7 cellular contexts compared by ENCODE assay signal in genomic region chr6:28685963-28686362, GRCh38.
DNase-seq lines count a peak whose midpoint lies in the region; ATAC-seq and TF ChIP-seq lines count a peak whose summit lies in the region.
"Not testable (repeated sequence)": the region's sequence is repeated elsewhere in the genome, so short reads cannot be mapped to it uniquely, and the experiment has no call there.

No MANE protein-coding gene starts in this region.

- H3K14ac ChIP-seq in IMR-90 (replicated peaks; ENCODE audit: low read depth, low read length); neuronal stem cell (ENCODE audit: low read length): not testable (repeated sequence)

- not testable (repeated sequence) for H3K79me1 ChIP-seq in IMR-90 (ENCODE audit: low read depth in 1 of 2, low read length in 2 of 2); neuronal stem cell (ENCODE audit: low read depth, low read length)

- not testable (repeated sequence) for BruUV-seq in IMR-90 (replicated peaks; lab: Mats Ljungman, UMichigan); mammary epithelial cell (replicated peaks; lab: Mats Ljungman, UMichigan)

- intact Hi-C loops in IMR-90 (cut with micrococcal nuclease) (loop anchor here (1.0 to 2.0 kb wide), 3 partner anchors 153 to 903 kb away; no protein-coding TSS in a partner anchor), mammary epithelial cell (cut with micrococcal nuclease) (loop anchor here (1.0 to 10.0 kb wide), 10 partner anchors 43 to 781 kb away; partner anchors contain the start of genes NKAPL and ZKSCAN4)

- dilution Hi-C loops in IMR-90 (cut with HindIII; ENCODE audit: low sequenced_read_pairs, unreplicated experiment); mammary epithelial cell (cut with HindIII; ENCODE audit: low sequenced_read_pairs): not testable (repeated sequence)

- not testable (repeated sequence) for H3K4me2 ChIP-seq in IMR-90 (ENCODE audit: low read depth, low read length); neuronal stem cell (ENCODE audit: insufficient read depth, low read length, poor library complexity, severe bottlenecking)
- H3K4me2 ChIP-seq in mammary epithelial cell (ENCODE audit: insufficient read depth, low read depth, low read length) = peak overlapping the region; percentile 58

- not testable (repeated sequence) for H2BK20ac ChIP-seq in IMR-90 (ENCODE audit: low read depth, low read length)

- CTCF ChIA-PET in IMR-90 (lab: Yijun Ruan, JAX); mammary epithelial cell (lab: Charles Lee; ENCODE audit: low non-redundant PET): not testable (repeated sequence)

- not testable (repeated sequence) for H4K20me1 ChIP-seq in IMR-90 (ENCODE audit: insufficient read depth, low read length); mammary epithelial cell (ENCODE audit: insufficient read depth, low read length)

- not testable (repeated sequence) for H3K18ac ChIP-seq in IMR-90 (ENCODE audit: low read depth, low read length); neuronal stem cell (ENCODE audit: low read length)

- not testable (repeated sequence) for H3K4ac ChIP-seq in IMR-90 (ENCODE audit: low read depth, low read length); neuronal stem cell (ENCODE audit: low read length)

- not testable (repeated sequence) for H3K9ac ChIP-seq in IMR-90 (ENCODE audit: low read depth, low read length); mammary epithelial cell (ENCODE audit: insufficient read depth, low read length); neuronal stem cell (ENCODE audit: low read depth, low read length, poor library complexity)
- peak overlapping the region; percentile 47 for H3K9ac ChIP-seq in SK-N-MC (ENCODE audit: insufficient read length)

- H2BK5ac ChIP-seq in IMR-90 (ENCODE audit: low read depth, low read length, poor library complexity, severe bottlenecking); neuronal stem cell (ENCODE audit: low read length): not testable (repeated sequence)

- H4K5ac ChIP-seq in IMR-90 (ENCODE audit: low read depth, low read length) = not testable (repeated sequence)

- DNase-seq in Daoy (ENCODE audit: low read depth) = peak; percentile 17
- DNase-seq in IMR-90 = peak; percentile 5
- DNase-seq in NCI-H748 treated with DMSO at 0.1 percent for 48 hours (lab: John Stamatoyannopoulos, UW) = peak; percentile 42
- DNase-seq in SK-N-MC (ENCODE audit: low read depth, low spot score); mammary epithelial cell; neuronal stem cell (ENCODE audit: low spot score): not testable (repeated sequence)
- DNase-seq in fibroblast of pulmonary artery (ENCODE audit: low read depth) = peak; percentile 64

- not testable (repeated sequence) for TF ChIP-seq RAD21 in IMR-90 (IDR thresholded peaks at IDR 0.05; ENCODE audit: low read length)

- not testable (repeated sequence) for H2AK5ac ChIP-seq in IMR-90 (ENCODE audit: low read depth, low read length); neuronal stem cell (ENCODE audit: low read depth, low read length)

- not testable (repeated sequence) for TF ChIP-seq CTCF in IMR-90 (conservative IDR thresholded peaks at IDR 0.05; ENCODE audit: low read depth, low read length); mammary epithelial cell (conservative IDR thresholded peaks at IDR 0.05 in 1 of 2, IDR thresholded peaks at IDR 0.05 in 1 of 2; ENCODE audit: extremely low read depth in 1 of 2, insufficient read depth in 1 of 2, low read depth in 1 of 2, low read length in 2 of 2); fibroblast of pulmonary artery (IDR thresholded peaks at IDR 0.05; ENCODE audit: low read length, missing control alignments)

- H2BK15ac ChIP-seq in IMR-90 (ENCODE audit: low read depth, low read length); neuronal stem cell (ENCODE audit: low read length): not testable (repeated sequence)

- WGBS in IMR-90 (ENCODE audit: extremely low coverage in 2 of 2, insufficient read length in 1 of 2), 2 experiments = no CpG with 5 or more reads among the region's 3 CpGs
- WGBS in mammary epithelial cell (ENCODE audit: low coverage, missing lambda C conversion rate) = 0% methylated on average over 3 of the region's 3 CpGs
- no CpG with 5 or more reads among the region's 3 CpGs for WGBS in neuronal stem cell (ENCODE audit: extremely low coverage in 2 of 2, insufficient read length in 2 of 2, insufficient replicate concordance in 1 of 2), 2 donors

- H3K4me3 ChIP-seq in IMR-90 (ENCODE audit: insufficient read depth, low read depth, low read length); neuronal stem cell (ENCODE audit: low read length in 2 of 2): not testable (repeated sequence)
- peak overlapping the region; percentile 60 for H3K4me3 ChIP-seq in SK-N-MC
- H3K4me3 ChIP-seq in mammary epithelial cell (replicated peaks in 1 of 3; ENCODE audit: insufficient read depth in 1 of 3, low read depth in 2 of 3, low read length in 3 of 3) = peak overlapping the region in 2 of 3 experiments; percentile 4 to 18
- H3K4me3 ChIP-seq in fibroblast of pulmonary artery (replicated peaks; ENCODE audit: low read depth, low read length) = peak overlapping the region; percentile 46

- not testable (repeated sequence) for H3K9me1 ChIP-seq in IMR-90 (ENCODE audit: insufficient read depth, low read length)

- H2AK9ac ChIP-seq in IMR-90 (replicated peaks; ENCODE audit: low read depth, low read length, poor library complexity) = not testable (repeated sequence)

- not testable (repeated sequence) for ATAC-seq in IMR-90 (ENCODE audit: low read depth)

- H3K36me3 ChIP-seq in IMR-90 (ENCODE audit: control insufficient read depth, insufficient read depth, low read length); SK-N-MC (ENCODE audit: insufficient read depth, low read length); mammary epithelial cell (ENCODE audit: insufficient read depth, low read length); neuronal stem cell (replicated peaks in 1 of 2; ENCODE audit: control insufficient read depth in 2 of 2, insufficient read depth in 2 of 2, low read length in 2 of 2): not testable (repeated sequence)

- POLR2A ChIA-PET in IMR-90 (lab: Charles Lee; ENCODE audit: unreplicated experiment) = not testable (repeated sequence)

- not testable (repeated sequence) for H2AFZ ChIP-seq in IMR-90 (replicated peaks; ENCODE audit: low read length, poor library complexity)
- peak overlapping the region; percentile 77 for H2AFZ ChIP-seq in mammary epithelial cell (ENCODE audit: low read depth, low read length)
- H2AFZ ChIP-seq in neuronal stem cell (ENCODE audit: low read length) = peak overlapping the region; percentile 1

- H3K9me3 ChIP-seq in IMR-90 (ENCODE audit: control insufficient read depth, insufficient read depth, low read length); SK-N-MC (ENCODE audit: low read depth, low read length); mammary epithelial cell (replicated peaks; ENCODE audit: insufficient read depth, low read length); neuronal stem cell (replicated peaks in 1 of 2; ENCODE audit: control insufficient read depth in 2 of 2, insufficient read depth in 1 of 2, low read depth in 1 of 2, low read length in 2 of 2): not testable (repeated sequence)

- H3K4me1 ChIP-seq in IMR-90 (ENCODE audit: control insufficient read depth, insufficient read depth, low read length); mammary epithelial cell (ENCODE audit: insufficient read depth, low read length); neuronal stem cell (ENCODE audit: control insufficient read depth in 2 of 2, insufficient read depth in 1 of 2, low read depth in 1 of 2, low read length in 2 of 2): not testable (repeated sequence)

- not testable (repeated sequence) for H3K79me2 ChIP-seq in mammary epithelial cell (ENCODE audit: insufficient read depth, low read length)

- H4K8ac ChIP-seq in IMR-90 (ENCODE audit: low read depth in 2 of 2, low read length in 2 of 2); neuronal stem cell (ENCODE audit: low read depth, low read length): not testable (repeated sequence)

- TF ChIP-seq POLR2A in IMR-90 (IDR thresholded peaks at IDR 0.05; ENCODE audit: low read depth, low read length) = not testable (repeated sequence)

- H3K23ac ChIP-seq in IMR-90 (ENCODE audit: low read depth, low read length); neuronal stem cell (ENCODE audit: low read depth, low read length, poor library complexity): not testable (repeated sequence)

- H3K56ac ChIP-seq in IMR-90 (ENCODE audit: extremely low read depth, insufficient read depth, low read length) = not testable (repeated sequence)

- in situ Hi-C loops in IMR-90 (cut with MboI; ENCODE audit: low sequenced_read_pairs) (loop anchor here (5.0 to 10.0 kb wide), 2 partner anchors 326 to 909 kb away; no protein-coding TSS in a partner anchor), mammary epithelial cell (cut with MboI; ENCODE audit: low sequenced_read_pairs in 2 of 2) (loop anchor here (25.0 kb wide), 2 partner anchors 199 to 326 kb away; partner anchors contain the start of gene ZNF311 (in 1 of the 2))

- H4K91ac ChIP-seq in IMR-90 (ENCODE audit: insufficient read depth, low read depth, low read length); neuronal stem cell (ENCODE audit: low read depth, low read length, poor library complexity): not testable (repeated sequence)

- H2BK120ac ChIP-seq in IMR-90 (ENCODE audit: low read depth, low read length); neuronal stem cell (ENCODE audit: low read depth, low read length): not testable (repeated sequence)

- not testable (repeated sequence) for H3K27me3 ChIP-seq in IMR-90 (ENCODE audit: control insufficient read depth, insufficient read depth, low read length); mammary epithelial cell (ENCODE audit: insufficient read depth, low read length)
- peaks cover 0 to 11% (median 0%) of the 10 kb centered on the region in 3 experiments for H3K27me3 ChIP-seq in neuronal stem cell (ENCODE audit: control insufficient read depth in 3 of 3, insufficient read depth in 3 of 3, low read depth in 1 of 3, low read length in 3 of 3)

- H2BK12ac ChIP-seq in neuronal stem cell (ENCODE audit: low read length) = not testable (repeated sequence)

- not testable (repeated sequence) for H3K27ac ChIP-seq in IMR-90 (ENCODE audit: insufficient read depth, low read length); SK-N-MC; mammary epithelial cell (ENCODE audit: insufficient read depth, low read depth, low read length); neuronal stem cell (replicated peaks; ENCODE audit: low read length)
